Comparison of ENCODE assay signal across 13 cellular contexts in the genomic region with DNA sequence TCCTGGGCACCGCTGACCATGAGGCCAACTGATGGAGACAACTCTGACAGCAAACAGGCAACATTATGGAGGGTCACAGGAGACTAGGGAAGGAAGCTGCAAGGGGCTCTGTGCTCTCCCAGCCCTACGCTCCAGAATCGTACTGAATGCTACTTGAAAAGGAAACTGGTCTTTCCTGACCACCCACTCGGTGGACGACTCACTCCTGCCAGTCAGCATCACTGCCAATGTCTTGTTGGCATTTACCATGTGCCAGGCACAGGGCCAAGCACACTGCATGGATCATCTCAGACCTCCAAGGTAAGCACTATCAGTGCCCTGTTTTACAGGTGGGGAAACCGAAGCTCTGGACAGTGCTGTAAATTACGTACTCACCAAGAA. TPM values are rescaled to one million over a fixed set of nuclear protein-coding genes. Genes with fewer than 3 reads are reported as not detected.
A peak's percentile ranks its signal among the peaks of the same experiment; 100 is the strongest.
DNase-seq lines count a peak whose midpoint lies in the region; ATAC-seq and TF ChIP-seq lines count a peak whose summit lies in the region.
"Had no signal": no experiment of that assay in that cellular context is flagged by ENCODE, and none has a peak within 500 bp of the region (broad histone marks: within the 10 kb centered on the region; RNA-seq: fewer than 3 reads in every experiment).

No MANE protein-coding gene starts in this region.

- H3K9me3 ChIP-seq in BE2C (no peaks in the 10 kb centered on the region), HCT116 (ENCODE audit: control insufficient read depth in 1 of 2, insufficient read depth in 1 of 2, low read depth in 1 of 2, low read length in 2 of 2) (no peaks in the 10 kb centered on the region), liver (ENCODE audit: control insufficient read depth in 4 of 4, low read length in 3 of 4) (no peaks in the 10 kb centered on the region), SJCRH30 (replicated peaks) (no peaks in the 10 kb centered on the region)

- no peaks in the 10 kb centered on the region for H3K36me3 Mint-ChIP-seq in MCF 10A (ENCODE audit: insufficient read depth, unreplicated experiment)

- TF ChIP-seq RAD21 in HCT116 (IDR thresholded peaks at IDR 0.05; ENCODE audit: low read depth), result no peak
- no peak for TF ChIP-seq RAD21 in liver (IDR thresholded peaks at IDR 0.05)

- H3K27me3 ChIP-seq in BE2C (no peaks in the 10 kb centered on the region), HCT116 (ENCODE audit: insufficient read depth, low read length) (no peaks in the 10 kb centered on the region), liver (ENCODE audit: control insufficient read depth in 4 of 4, insufficient read depth in 4 of 4, low read length in 3 of 4) (no peaks in the 10 kb centered on the region), SJCRH30 (no peaks in the 10 kb centered on the region)

- no peak overlapping the region for H3K4me3 Mint-ChIP-seq in MCF 10A (ENCODE audit: unreplicated experiment)
- H3K4me3 Mint-ChIP-seq: activated naive CD4-positive, alpha-beta T cell treated with anti-CD3 and anti-CD28 coated beads for 36 hours had no signal

- TF ChIP-seq POLR2A in HCT116 (IDR thresholded peaks at IDR 0.05; ENCODE audit: borderline replicate concordance, extremely low read depth, insufficient read depth, insufficient read length), result no peak

- intact Hi-C loops in HCT116 (cut with micrococcal nuclease) (no loop called here), MCF 10A (cut with micrococcal nuclease) (no loop called here)

- peaks cover 45% of the 10 kb centered on the region for H3K79me2 ChIP-seq in HCT116 (ENCODE audit: insufficient read depth, low read length)

- CTCF ChIA-PET in HCT116 (lab: Charles Lee) (no interaction called here), MCF 10A (lab: Yijun Ruan, JAX) (interaction anchor here (0.7 to 1.0 kb wide), 2 partner anchors 34 to 37 kb away, joined by 3 to 4 read pairs; no protein-coding TSS in a partner anchor)

- POLR2A ChIA-PET in HCT116 (lab: Charles Lee), result no interaction called here
- POLR2A ChIA-PET in MCF 10A (lab: Yijun Ruan, JAX), result interaction anchor here (0.6 kb wide), 1 partner anchor 85 kb away, joined by 3 read pairs; a partner anchor contains a TSS

- no peaks in the 10 kb centered on the region for H3K9me3 Mint-ChIP-seq in MCF 10A (ENCODE audit: unreplicated experiment)
- H3K9me3 Mint-ChIP-seq: activated naive CD4-positive, alpha-beta T cell treated with anti-CD3 and anti-CD28 coated beads for 36 hours had no signal

- H3K27me3 Mint-ChIP-seq in MCF 10A (ENCODE audit: insufficient read depth, unreplicated experiment), result no peaks in the 10 kb centered on the region

- H3K27ac ChIP-seq in HCT116 (ENCODE audit: low read depth, low read length), result no peak overlapping the region
- peak overlapping the region; percentile 73 to 84 for H3K27ac ChIP-seq in liver (ENCODE audit: low read depth in 1 of 2, low read length in 2 of 2)
- H3K27ac ChIP-seq in SJCRH30, result no peak overlapping the region

- ATAC-seq in HCT116 (no peak), HG03139 (IDR thresholded peaks at IDR 0.05; ENCODE audit: unreplicated experiment) (no peak)
- ATAC-seq: stimulated activated naive CD8-positive, alpha-beta T cell treated with anti-CD3 and anti-CD28 coated beads, Interleukin-15, Interleukin-2, amounts not matched to agents 100 U/mL and 50 U/mL, for 24 hours had no signal

- WGBS in liver, result 45% methylated on average over 7 of the region's 7 CpGs

- H3K4me1 ChIP-seq in BE2C, result peaks cover 96% of the 10 kb centered on the region
- peaks cover 49 to 52% of the 10 kb centered on the region in 2 experiments for H3K4me1 ChIP-seq in HCT116 (ENCODE audit: control insufficient read depth in 1 of 2, insufficient read depth in 2 of 2, low read length in 2 of 2)
- peaks cover 51 to 96% (median 87%) of the 10 kb centered on the region in 4 donors for H3K4me1 ChIP-seq in liver (ENCODE audit: control insufficient read depth in 4 of 4, insufficient read depth in 4 of 4, low read length in 3 of 4)
- peaks cover 30% of the 10 kb centered on the region for H3K4me1 ChIP-seq in SJCRH30

- DNase-seq in BE2C (no peak), HCT116 (ENCODE audit: low read depth, low spot score) (no peak), MCF 10A (ENCODE audit: unreplicated experiment) (peak; percentile 79), NCI-H2081 treated with DMSO at 0.1 percent for 48 hours (lab: John Stamatoyannopoulos, UW) (no peak), SJCRH30 (no peak), HT-29 (ENCODE audit: low spot score) (no peak)
- DNase-seq: activated CD8-positive, alpha-beta memory T cell treated with anti-CD3 and anti-CD28 coated beads for 24 hours; activated naive CD4-positive, alpha-beta T cell treated with anti-CD3 and anti-CD28 coated beads for 36 hours; KG1; NCI-H2171; stimulated activated naive CD8-positive, alpha-beta T cell treated with anti-CD3 and anti-CD28 coated beads, Interleukin-15, Interleukin-2, amounts not matched to agents 100 U/mL and 50 U/mL, for 24 hours had no signal

- H3K27ac Mint-ChIP-seq in MCF 10A (ENCODE audit: low read depth, unreplicated experiment), result no peak overlapping the region
- H3K27ac Mint-ChIP-seq: activated naive CD4-positive, alpha-beta T cell treated with anti-CD3 and anti-CD28 coated beads for 36 hours had no signal

- H3K4me3 ChIP-seq in BE2C (ENCODE audit: low read depth, low read length), result peak overlapping the region; percentile 40; the same call in 1 of the 2 replicates
- H3K4me3 ChIP-seq in HCT116 (replicated peaks in 1 of 2; ENCODE audit: low read depth in 1 of 2, low read length in 2 of 2), result no peak overlapping the region
- no peak overlapping the region for H3K4me3 ChIP-seq in liver (ENCODE audit: low read depth in 1 of 3, low read length in 3 of 3)
- no peak overlapping the region for H3K4me3 ChIP-seq in SJCRH30

- H3K36me3 ChIP-seq in BE2C, result no peaks in the 10 kb centered on the region
- H3K36me3 ChIP-seq in HCT116 (ENCODE audit: control insufficient read depth in 1 of 2, insufficient read depth in 2 of 2, low read length in 2 of 2), result no peaks in the 10 kb centered on the region
- no peaks in the 10 kb centered on the region for H3K36me3 ChIP-seq in liver (ENCODE audit: control insufficient read depth in 4 of 4, insufficient read depth in 3 of 4, low read depth in 1 of 4, low read length in 3 of 4)
- H3K36me3 ChIP-seq in SJCRH30, result no peaks in the 10 kb centered on the region

- H3K9ac ChIP-seq in HCT116 (ENCODE audit: low read length), result no peak overlapping the region
- H3K9ac ChIP-seq in liver (ENCODE audit: low read depth in 1 of 2, low read length in 2 of 2), result peak overlapping the region in 1 of 2 donors; percentile 34

- no peaks in the 10 kb centered on the region for H4K20me1 ChIP-seq in HCT116 (ENCODE audit: insufficient read depth)

- no peak overlapping the region for H2AFZ ChIP-seq in HCT116 (ENCODE audit: low read depth, low read length, poor library complexity, severe bottlenecking)

- RAD21 ChIA-PET in HCT116 (lab: Charles Lee; ENCODE audit: low non-redundant PET in 1 of 2, low total read pairs in 2 of 2, uncharacterized antibody in 2 of 2, unreplicated experiment in 2 of 2), result no interaction called here

- H3K4me1 Mint-ChIP-seq in MCF 10A (ENCODE audit: insufficient read depth, unreplicated experiment), result peaks cover 37% of the 10 kb centered on the region

- no peak for TF ChIP-seq CTCF in BE2C (IDR thresholded peaks at IDR 0.05; ENCODE audit: low read depth, low read length)
- no peak for TF ChIP-seq CTCF in HCT116 (IDR thresholded peaks at IDR 0.05 in 2 of 3, conservative IDR thresholded peaks at IDR 0.05 in 1 of 3; ENCODE audit: borderline replicate concordance in 1 of 3, insufficient read depth in 1 of 3, low read depth in 2 of 3, low read length in 2 of 3)
- no peak for TF ChIP-seq CTCF in MCF 10A (IDR thresholded peaks at IDR 0.05; ENCODE audit: unreplicated experiment)
- no peak for TF ChIP-seq CTCF in liver (IDR thresholded peaks at IDR 0.05; ENCODE audit: low read depth, low read length, missing input control)

- BruUV-seq in HCT116 (replicated peaks; lab: Mats Ljungman, UMichigan) (no TSS peak), MCF 10A (replicated peaks; lab: Mats Ljungman, UMichigan) (no TSS peak)

- H3K9me2 ChIP-seq in HCT116 (ENCODE audit: insufficient read depth), result no peaks in the 10 kb centered on the region

- H3K4me2 ChIP-seq in HCT116 (ENCODE audit: low read length), result peak overlapping the region; percentile 17

TF ChIP-seq in HCT116, 20 proteins besides CTCF, POLR2A, EP300 and RAD21:
- TF ChIP-seq SIN3A (IDR thresholded peaks at IDR 0.05; ENCODE audit: low read depth) (no peak), TCF7L2 (IDR thresholded peaks at IDR 0.05; ENCODE audit: borderline replicate concordance, extremely low read depth, insufficient read depth, insufficient read length) (no peak)
- TF ChIP-seq, protein P1, sequence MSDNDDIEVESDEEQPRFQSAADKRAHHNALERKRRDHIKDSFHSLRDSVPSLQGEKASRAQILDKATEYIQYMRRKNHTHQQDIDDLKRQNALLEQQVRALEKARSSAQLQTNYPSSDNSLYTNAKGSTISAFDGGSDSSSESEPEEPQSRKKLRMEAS (IDR thresholded peaks at IDR 0.05), result peak; percentile 35; the same call in 1 of the 2 replicates

TF ChIP-seq in liver, 16 proteins besides CTCF, POLR2A, EP300 and RAD21 (continues in another document):
- no peak for TF ChIP-seq TAF1 (conservative IDR thresholded peaks at IDR 0.05)
- no peak for TF ChIP-seq NR2F2 (IDR thresholded peaks at IDR 0.05)
- no peak for TF ChIP-seq EGR1 (IDR thresholded peaks at IDR 0.05; ENCODE audit: low read depth in 2 of 2)
- TF ChIP-seq, protein P2, sequence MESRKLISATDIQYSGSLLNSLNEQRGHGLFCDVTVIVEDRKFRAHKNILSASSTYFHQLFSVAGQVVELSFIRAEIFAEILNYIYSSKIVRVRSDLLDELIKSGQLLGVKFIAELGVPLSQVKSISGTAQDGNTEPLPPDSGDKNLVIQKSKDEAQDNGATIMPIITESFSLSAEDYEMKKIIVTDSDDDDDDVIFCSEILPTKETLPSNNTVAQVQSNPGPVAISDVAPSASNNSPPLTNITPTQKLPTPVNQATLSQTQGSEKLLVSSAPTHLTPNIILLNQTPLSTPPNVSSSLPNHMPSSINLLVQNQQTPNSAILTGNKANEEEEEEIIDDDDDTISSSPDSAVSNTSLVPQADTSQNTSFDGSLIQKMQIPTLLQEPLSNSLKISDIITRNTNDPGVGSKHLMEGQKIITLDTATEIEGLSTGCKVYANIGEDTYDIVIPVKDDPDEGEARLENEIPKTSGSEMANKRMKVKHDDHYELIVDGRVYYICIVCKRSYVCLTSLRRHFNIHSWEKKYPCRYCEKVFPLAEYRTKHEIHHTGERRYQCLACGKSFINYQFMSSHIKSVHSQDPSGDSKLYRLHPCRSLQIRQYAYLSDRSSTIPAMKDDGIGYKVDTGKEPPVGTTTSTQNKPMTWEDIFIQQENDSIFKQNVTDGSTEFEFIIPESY (IDR thresholded peaks at IDR 0.05), result no peak
- TF ChIP-seq YY1 (IDR thresholded peaks at IDR 0.05), result no peak
- no peak for TF ChIP-seq SP1 (IDR thresholded peaks at IDR 0.05)

RNA-seq across cellular contexts. Expression of a gene that starts 38.0 kb away (rescaled TPM):
- polyA plus RNA-seq in BE2C (2012; ENCODE audit: insufficient read depth, insufficient read length, low read depth), result 66.5 TPM
- 42.3 TPM for total RNA-seq in HCT116 (2021; ENCODE audit: unreplicated experiment)
- polyA plus RNA-seq in HCT116 (2012), result 32.0 and 36.2 TPM in 2 replicates
- total RNA-seq in MCF 10A (2022), result 19.1 and 29.9 TPM in 2 replicates
- 10 to 100 TPM in 1 of 2 donors, 1 to 10 TPM in 1; 7.1 to 12.1 TPM for total RNA-seq in liver
- polyA plus RNA-seq in liver, result 10 to 100 TPM in 1 of 2 donors, 1 to 10 TPM in 1; 4.0 to 23.9 TPM
- total RNA-seq in SJCRH30 (2014; rRNA removed; shearing (Covaris generic)), result 12.2 and 12.9 TPM in 2 replicates
- total RNA-seq in HT-29 (2014; rRNA removed; shearing (Covaris generic)), result 23.8 and 30.7 TPM in 2 replicates

Comparison
In these comparisons a context has a peak if more than half of its experiments do, and no peak if none do; other contexts are left out.
1. H3K27ac ChIP-seq: peak in liver (2 of 2); none in HCT116 (single experiment) and SJCRH30 (single experiment).